In the genomic region with DNA sequence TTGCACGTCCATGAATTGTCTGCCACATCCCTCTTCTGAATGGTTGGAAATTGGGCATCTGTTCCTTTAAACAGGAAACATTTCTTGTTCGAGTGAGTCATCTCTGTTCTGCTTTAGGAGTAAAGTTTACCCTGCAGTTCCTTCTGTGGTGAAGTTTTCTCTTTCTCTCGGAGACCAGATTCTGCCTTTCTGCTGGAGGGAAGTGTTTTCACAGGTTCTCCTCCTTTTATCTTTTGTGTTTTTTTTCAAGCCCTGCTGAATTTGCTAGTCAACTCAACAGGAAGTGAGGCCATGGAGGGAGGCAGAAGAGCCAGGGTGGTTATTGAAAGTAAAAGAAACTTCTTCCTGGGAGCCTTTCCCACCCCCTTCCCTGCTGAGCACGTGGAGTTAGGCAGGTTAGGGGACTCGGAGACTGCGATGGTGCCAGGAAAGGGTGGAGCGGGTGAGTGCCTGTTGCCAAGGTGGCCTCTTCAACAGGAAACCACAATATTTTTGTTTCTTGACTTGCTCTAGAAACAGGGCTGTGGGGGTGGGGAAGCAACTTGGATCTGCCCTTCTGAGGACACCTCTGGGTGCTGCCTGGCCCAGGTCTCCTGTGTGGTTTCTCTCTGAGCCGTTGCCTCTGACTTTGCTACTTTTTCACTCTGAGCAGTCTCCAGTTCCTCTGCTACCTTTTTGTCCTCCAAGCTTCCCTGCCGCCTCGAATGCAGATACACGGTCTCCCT, we compare ENCODE assay signal across 8 cellular contexts. TPM values are rescaled to one million over a fixed set of nuclear protein-coding genes. Genes with fewer than 3 reads are reported as not detected.
A peak's percentile ranks its signal among the peaks of the same experiment; 100 is the strongest.
DNase-seq lines count a peak whose midpoint lies in the region; ATAC-seq and FAIRE-seq lines count a peak whose summit lies in the region.

No MANE protein-coding gene starts in this region.

- POLR2A ChIA-PET in activated CD8-positive, alpha-beta T cell treated with anti-CD3 and anti-CD28 coated beads, Interleukin-2, amount 10 ng/mL, durations not matched to agents 7 days and 5 days (lab: Charles Lee) = interaction anchor here (0.5 to 13.5 kb wide), 10 partner anchors 16 to 394 kb away, joined by 3 to 221 read pairs (median 4); a partner anchor contains a TSS

- peak overlapping the region; percentile 94 for H3K27ac Mint-ChIP-seq in activated CD8-positive, alpha-beta T cell treated with anti-CD3 and anti-CD28 coated beads, Interleukin-2, amount 10 ng/mL, durations not matched to agents 7 days and 5 days
- H3K27ac Mint-ChIP-seq in effector memory CD8-positive, alpha-beta T cell = peak overlapping the region; percentile 98

- H3K9me3 Mint-ChIP-seq in activated CD8-positive, alpha-beta T cell treated with anti-CD3 and anti-CD28 coated beads, Interleukin-2, amount 10 ng/mL, durations not matched to agents 7 days and 5 days (ENCODE audit: insufficient read depth) = no peaks in the 10 kb centered on the region
- H3K9me3 Mint-ChIP-seq in effector memory CD8-positive, alpha-beta T cell = no peaks in the 10 kb centered on the region

- peak; percentile 60 for ATAC-seq in HG02970 (IDR thresholded peaks at IDR 0.05; ENCODE audit: low FRiP score, unreplicated experiment)
- peak; percentile 71 for ATAC-seq in activated CD8-positive, alpha-beta T cell treated with anti-CD3 and anti-CD28 coated beads, Interleukin-2, amount 10 ng/mL, durations not matched to agents 7 days and 5 days
- ATAC-seq in effector memory CD8-positive, alpha-beta T cell (replicated peaks) = peak; percentile 71

- peak overlapping the region; percentile 81 for H3K4me3 Mint-ChIP-seq in activated CD8-positive, alpha-beta T cell treated with anti-CD3 and anti-CD28 coated beads, Interleukin-2, amount 10 ng/mL, durations not matched to agents 7 days and 5 days
- H3K4me3 Mint-ChIP-seq in effector memory CD8-positive, alpha-beta T cell = peak overlapping the region; percentile 94 to 95

- DNase-seq in GM18507 (ENCODE audit: extremely low spot score, insufficient read length, low read depth) (no peak), NCI-H510A treated with DMSO at 0.1 percent for 48 hours (lab: John Stamatoyannopoulos, UW) (peak; percentile 53), NCI-H2171 treated with DMSO at 0.1 percent for 48 hours (lab: John Stamatoyannopoulos, UW) (no peak)
- DNase-seq in activated CD8-positive, alpha-beta T cell treated with anti-CD3 and anti-CD28 coated beads, Interleukin-2, amount 10 ng/mL, durations not matched to agents 7 days and 5 days = peak; percentile 98
- peak; percentile 91 to 96 (median 94) for DNase-seq in effector memory CD8-positive, alpha-beta T cell
- DNase-seq in stimulated activated CD8-positive, alpha-beta memory T cell treated with anti-CD3 and anti-CD28 coated beads, Interleukin-4, amount 100 ng/mL, for 4 hours (ENCODE audit: low read depth in 2 of 2, low spot score in 1 of 2) = peak; percentile 66 to 72

- H3K4me1 Mint-ChIP-seq in activated CD8-positive, alpha-beta T cell treated with anti-CD3 and anti-CD28 coated beads, Interleukin-2, amount 10 ng/mL, durations not matched to agents 7 days and 5 days (ENCODE audit: low read depth) = peaks cover 74% of the 10 kb centered on the region
- peaks cover 61 to 67% of the 10 kb centered on the region in 2 donors for H3K4me1 Mint-ChIP-seq in effector memory CD8-positive, alpha-beta T cell (ENCODE audit: low read depth in 2 of 2)

- peaks cover 78% of the 10 kb centered on the region for H3K4me1 ChIP-seq in mononuclear cell (ENCODE audit: insufficient read depth, low read length)

- peaks cover 39% of the 10 kb centered on the region for H3K36me3 Mint-ChIP-seq in activated CD8-positive, alpha-beta T cell treated with anti-CD3 and anti-CD28 coated beads, Interleukin-2, amount 10 ng/mL, durations not matched to agents 7 days and 5 days (ENCODE audit: low read depth)
- peaks cover 72% of the 10 kb centered on the region for H3K36me3 Mint-ChIP-seq in effector memory CD8-positive, alpha-beta T cell (ENCODE audit: insufficient read depth)

- no peaks in the 10 kb centered on the region for H3K27me3 ChIP-seq in mononuclear cell (ENCODE audit: insufficient read depth, low read length)

- peak overlapping the region; percentile 74 for H3K4me3 ChIP-seq in mononuclear cell (ENCODE audit: low read length)

- CTCF ChIA-PET in activated CD8-positive, alpha-beta T cell treated with anti-CD3 and anti-CD28 coated beads, Interleukin-2, amount 10 ng/mL, durations not matched to agents 7 days and 5 days (lab: Charles Lee) = interaction anchor here (0.7 to 5.9 kb wide), 3 partner anchors 21 to 75 kb away, joined by 6 to 100 read pairs (median 6); a partner anchor contains a TSS

- FAIRE-seq in GM18507 (lab: Jason Lieb, UNC) = peak; percentile 94

- no peaks in the 10 kb centered on the region for H3K27me3 Mint-ChIP-seq in activated CD8-positive, alpha-beta T cell treated with anti-CD3 and anti-CD28 coated beads, Interleukin-2, amount 10 ng/mL, durations not matched to agents 7 days and 5 days (ENCODE audit: low read depth)
- no peaks in the 10 kb centered on the region for H3K27me3 Mint-ChIP-seq in effector memory CD8-positive, alpha-beta T cell

- H3K9me3 ChIP-seq in mononuclear cell (ENCODE audit: low read depth, low read length) = no peaks in the 10 kb centered on the region

RNA-seq across cellular contexts. Expression of a gene that starts 2.2 kb away (rescaled TPM):
- total RNA-seq in activated CD8-positive, alpha-beta T cell treated with anti-CD3 and anti-CD28 coated beads, Interleukin-2, amount 10 ng/mL, durations not matched to agents 7 days and 5 days = 10 to 100 TPM; 62.7 to 63.2 TPM
- 129 TPM for total RNA-seq in mononuclear cell

Comparison
In these comparisons a context has a peak if more than half of its experiments do, and no peak if none do; other contexts are left out.
1. DNase-seq: peak in NCI-H510A treated with DMSO at 0.1 percent for 48 hours (single experiment), activated CD8-positive, alpha-beta T cell treated with anti-CD3 and anti-CD28 coated beads, Interleukin-2, amount 10 ng/mL, durations not matched to agents 7 days and 5 days (single experiment), effector memory CD8-positive, alpha-beta T cell (3 of 3) and stimulated activated CD8-positive, alpha-beta memory T cell treated with anti-CD3 and anti-CD28 coated beads, Interleukin-4, amount 100 ng/mL, for 4 hours (2 of 2); none in GM18507 (single experiment) and NCI-H2171 treated with DMSO at 0.1 percent for 48 hours (single experiment).
2. Peak in every context shown above with its lines, with median percentiles within 50 percentile points of each other: ATAC-seq.